In genomic region chr2:30446602-30447148, GRCh38 we compare ENCODE assay signal across 8 cellular contexts. TPM values are rescaled to one million over a fixed set of nuclear protein-coding genes. Genes with fewer than 3 reads are reported as not detected.
A peak's percentile ranks its signal among the peaks of the same experiment; 100 is the strongest.
DNase-seq lines count a peak whose midpoint lies in the region; ATAC-seq and TF ChIP-seq lines count a peak whose summit lies in the region.

No MANE protein-coding gene starts in this region.

- DNase-seq in AG10803 (ENCODE audit: low read depth) (no peak), RWPE1 (ENCODE audit: low spot score) (peak; percentile 4), left lobe of liver (ENCODE audit: low spot score) (no peak), islet precursor cell (no peak)

- H3K27me3 ChIP-seq in esophagus (ENCODE audit: control insufficient read depth in 1 of 2, insufficient read depth in 2 of 2, low read length in 2 of 2) = no peaks in the 10 kb centered on the region
- no peaks in the 10 kb centered on the region for H3K27me3 ChIP-seq in parathyroid adenoma (ENCODE audit: control insufficient read depth, insufficient read depth, low read length)

- peak overlapping the region; percentile 63 for H3K27ac ChIP-seq in RWPE1
- H3K27ac ChIP-seq in esophagus (ENCODE audit: low read depth in 2 of 2, low read length in 1 of 2) = peak overlapping the region in 1 of 2 donors; percentile 88
- peak overlapping the region; percentile 59 for H3K27ac ChIP-seq in parathyroid adenoma

- 3 to 4% methylated on average over 12 of the region's 12 CpGs for WGBS in esophagus, 2 donors

- H3K9ac ChIP-seq in parathyroid adenoma = peak overlapping the region; percentile 47

- peak overlapping the region; percentile 89 for H2AFZ ChIP-seq in parathyroid adenoma

- POLR2A ChIA-PET in RWPE1 (lab: Yijun Ruan, JAX; ENCODE audit: low non-redundant PET) = no interaction called here

- H3K36me3 ChIP-seq in esophagus (ENCODE audit: control insufficient read depth in 2 of 2, insufficient read depth in 2 of 2, low read length in 1 of 2) (no peaks in the 10 kb centered on the region), parathyroid adenoma (ENCODE audit: control insufficient read depth, insufficient read depth, low read length) (no peaks in the 10 kb centered on the region)

- TF ChIP-seq CTCF in AG10803 (conservative IDR thresholded peaks at IDR 0.05; ENCODE audit: low read length) = no peak
- no peak for TF ChIP-seq CTCF in RWPE1 (conservative IDR thresholded peaks at IDR 0.05; ENCODE audit: low read depth)
- TF ChIP-seq CTCF in parathyroid adenoma (IDR thresholded peaks at IDR 0.05) = no peak

- no peaks in the 10 kb centered on the region for H3K9me3 ChIP-seq in esophagus (ENCODE audit: control insufficient read depth in 2 of 2, insufficient read depth in 1 of 2, low read depth in 1 of 2, low read length in 1 of 2)
- H3K9me3 ChIP-seq in parathyroid adenoma (ENCODE audit: control insufficient read depth, low read length) = no peaks in the 10 kb centered on the region

- peak overlapping the region; percentile 85 for H3K4me2 ChIP-seq in parathyroid adenoma (ENCODE audit: low read length)

- peak overlapping the region; percentile 90 for H3K4me3 ChIP-seq in AG10803 (ENCODE audit: low read length)
- peak overlapping the region; percentile 85 to 89 for H3K4me3 ChIP-seq in esophagus (ENCODE audit: low read depth in 1 of 2, low read length in 2 of 2)
- peak overlapping the region; percentile 85 for H3K4me3 ChIP-seq in parathyroid adenoma (ENCODE audit: low read depth, low read length)

- ATAC-seq in GM21381 (IDR thresholded peaks at IDR 0.05; ENCODE audit: unreplicated experiment) = peak; percentile 8
- no peak for ATAC-seq in GM21717 (IDR thresholded peaks at IDR 0.05; ENCODE audit: unreplicated experiment)
- ATAC-seq in left lobe of liver = no peak

- H3K79me2 ChIP-seq in parathyroid adenoma = peaks cover 7% of the 10 kb centered on the region

- CTCF ChIA-PET in RWPE1 (lab: Yijun Ruan, JAX) = no interaction called here

- H3K4me1 ChIP-seq in esophagus (ENCODE audit: control insufficient read depth in 2 of 2, insufficient read depth in 2 of 2, low read length in 1 of 2) (peaks cover 0 to 2% of the 10 kb centered on the region in 2 donors), parathyroid adenoma (peaks cover 5% of the 10 kb centered on the region)

RNA-seq across cellular contexts. Expression of gene LCLAT1, which starts 0.4 kb away (rescaled TPM):
- polyA plus RNA-seq in esophagus = 1 to 10 TPM; 1.6 to 2.0 TPM
- 13.9 TPM for total RNA-seq in left lobe of liver
